17 cellular contexts compared by ENCODE assay signal in genomic region chr5:73816656-73817420, GRCh38.
DNase-seq lines count a peak whose midpoint lies in the region; ATAC-seq and TF ChIP-seq lines count a peak whose summit lies in the region.
"Had no signal": no experiment of that assay in that cellular context is flagged by ENCODE, and none has a peak within 500 bp of the region (broad histone marks: within the 10 kb centered on the region; RNA-seq: fewer than 3 reads in every experiment).

No MANE protein-coding gene starts in this region.

- DNase-seq in AG20443 (ENCODE audit: low spot score) (peak; percentile 58), WTC11 (ENCODE audit: low spot score) (no peak), fibroblast of gingiva (ENCODE audit: low read depth) (peak; percentile 93), renal cortical epithelial cell (ENCODE audit: low read depth) (peak; percentile 93), HUDEP-2 (lab: John Stamatoyannopoulos, UW; ENCODE audit: unreplicated experiment in 76 of 76) (no peak), tibial artery (no peak), Right ventricle myocardium inferior (ENCODE audit: missing footprints) (no peak)
- DNase-seq: activated CD4-positive, alpha-beta T cell treated with anti-CD3 and anti-CD28 coated beads, Interleukin-2, amount 50 U/mL, for 1 hour; activated T-cell treated with anti-CD3 and anti-CD28 coated beads, Interleukin-2, amount 50 U/mL, for 1 hour; cortex of kidney; esophagus squamous epithelium; NCI-H1436; stimulated activated CD4-positive, alpha-beta T cell treated with anti-CD3 and anti-CD28 coated beads, Interleukin-1b, Interleukin-23, amount 100 ng/mL, for 48 hours; T-helper 9 cell had no signal

- H3K9me3 Mint-ChIP-seq in WTC11: no peaks in the 10 kb centered on the region
- H3K9me3 Mint-ChIP-seq: natural killer cell treated with Interleukin-12 subunit alpha and Interleukin-12 subunit beta and Interleukin-15 and Interleukin-18, amount 100 ng/mL, for 72 hours had no signal

- H3K36me3 ChIP-seq in tibial artery: no peaks in the 10 kb centered on the region
- H3K36me3 ChIP-seq: esophagus squamous epithelium had no signal

- H3K36me3 Mint-ChIP-seq in WTC11: no peaks in the 10 kb centered on the region
- H3K36me3 Mint-ChIP-seq: natural killer cell treated with Interleukin-12 subunit alpha and Interleukin-12 subunit beta and Interleukin-15 and Interleukin-18, amount 100 ng/mL, for 72 hours had no signal

- POLR2A ChIA-PET in WTC11 (lab: Charles Lee): no interaction called here

- no peaks in the 10 kb centered on the region for H3K27me3 Mint-ChIP-seq in WTC11 (ENCODE audit: low read depth)

- no peak overlapping the region for H3K27ac ChIP-seq in tibial artery
- H3K27ac ChIP-seq: HL-60 had no signal

- H3K4me3 Mint-ChIP-seq in WTC11: no peak overlapping the region
- H3K4me3 Mint-ChIP-seq: natural killer cell treated with Interleukin-12 subunit alpha and Interleukin-12 subunit beta and Interleukin-15 and Interleukin-18, amount 100 ng/mL, for 72 hours had no signal

- TF ChIP-seq CTCF in WTC11 (IDR thresholded peaks at IDR 0.05): no peak
- no peak for TF ChIP-seq CTCF in tibial artery (IDR thresholded peaks at IDR 0.05)

- peaks cover 0 to 10% (median 0%) of the 10 kb centered on the region in 4 donors for H3K4me1 ChIP-seq in tibial artery

- H3K27ac Mint-ChIP-seq in WTC11: no peak overlapping the region
- H3K27ac Mint-ChIP-seq: natural killer cell treated with Interleukin-12 subunit alpha and Interleukin-12 subunit beta and Interleukin-15 and Interleukin-18, amount 100 ng/mL, for 72 hours had no signal

- CTCF ChIA-PET in WTC11 (lab: Charles Lee): no interaction called here

- no peaks in the 10 kb centered on the region for H3K27me3 ChIP-seq in tibial artery
- H3K27me3 ChIP-seq: esophagus squamous epithelium had no signal

- intact Hi-C loops in tibial artery (cut with DNase I; ENCODE audit: low total_unique reads): no loop called here
- intact Hi-C loops in Right ventricle myocardium inferior (cut with DNase I): no loop called here

- no peak overlapping the region for H3K4me3 ChIP-seq in tibial artery
- H3K4me3 ChIP-seq: esophagus squamous epithelium had no signal

- H3K9me3 ChIP-seq in tibial artery: no peaks in the 10 kb centered on the region
- H3K9me3 ChIP-seq: esophagus squamous epithelium had no signal

- H3K4me1 Mint-ChIP-seq in WTC11: peaks cover 15% of the 10 kb centered on the region

- ATAC-seq in WTC11 (no peak), GM21515 (IDR thresholded peaks at IDR 0.05; ENCODE audit: unreplicated experiment) (no peak), Right ventricle myocardium inferior (no peak)
- ATAC-seq: natural killer cell treated with Interleukin-12 subunit alpha and Interleukin-12 subunit beta and Interleukin-15 and Interleukin-18, amount 100 ng/mL, for 72 hours had no signal

TF ChIP-seq in WTC11, 78 proteins besides CTCF, POLR2A, EP300 and RAD21:
- peak; percentile 52 for TF ChIP-seq GABPB1 (CRISPR knock-in tag; IDR thresholded peaks at IDR 0.05)
- no peak for TF ChIP-seq NR2C2 (CRISPR knock-in tag; IDR thresholded peaks at IDR 0.05)
- no peak for TF ChIP-seq ZNF317 (CRISPR knock-in tag; IDR thresholded peaks at IDR 0.05; ENCODE audit: borderline replicate concordance, low read depth)
- TF ChIP-seq ELF4 (CRISPR knock-in tag; IDR thresholded peaks at IDR 0.05; ENCODE audit: low read depth): no peak
TF ChIP-seq in WTC11: peak in this region for 1.

Comparison
In these comparisons a context has a peak if more than half of its experiments do, and no peak if none do; other contexts are left out.
1. DNase-seq: peak in AG20443 (single experiment), fibroblast of gingiva (single experiment) and renal cortical epithelial cell (single experiment); none in WTC11 (single experiment), HUDEP-2 (0 of 76), tibial artery (0 of 2) and Right ventricle myocardium inferior (single experiment).